ENCODE assay signal across 8 cellular contexts in the genomic region with DNA sequence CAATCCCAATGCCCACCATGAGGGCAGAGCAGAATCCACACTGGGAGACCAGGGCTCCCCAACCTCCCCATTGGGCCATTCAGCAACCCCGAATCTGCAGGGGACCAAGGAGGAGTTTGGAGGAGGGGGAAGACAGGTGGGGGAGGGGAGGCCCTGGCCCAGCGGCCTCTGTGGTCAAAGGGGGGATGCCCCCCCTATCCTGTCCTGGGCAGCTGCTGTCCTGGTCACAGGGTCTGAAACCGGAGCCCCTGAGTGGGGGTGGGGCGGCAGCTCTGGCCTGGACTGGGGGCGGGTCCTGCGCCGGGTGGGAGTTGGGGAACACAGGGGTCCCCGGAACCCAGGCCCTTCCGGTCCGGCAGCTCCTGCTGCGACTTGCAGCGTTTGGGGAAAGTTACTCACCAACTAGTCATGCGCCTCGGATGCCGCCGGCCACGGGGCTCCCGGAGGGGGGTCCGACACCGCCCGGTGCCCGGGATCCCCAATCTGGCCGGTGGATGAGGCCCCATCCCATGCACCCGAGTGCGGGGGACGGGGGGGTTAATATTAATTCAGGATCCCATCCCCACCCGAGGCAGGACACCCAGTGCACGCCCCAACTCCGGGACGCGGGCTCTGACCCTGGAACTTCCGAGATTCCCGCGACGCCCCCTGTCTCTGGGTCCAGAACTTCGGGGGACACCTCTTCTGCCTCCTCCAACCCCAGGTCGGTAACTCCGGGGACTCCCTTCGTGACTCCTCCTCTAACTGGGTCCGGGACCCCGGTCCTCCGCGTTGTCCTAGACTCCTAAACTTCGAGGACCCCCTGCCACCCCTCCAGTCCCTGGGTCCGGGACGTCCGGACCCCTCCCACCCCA. TPM values are rescaled to one million over a fixed set of nuclear protein-coding genes. Genes with fewer than 3 reads are reported as not detected.
DNase-seq lines count a peak whose midpoint lies in the region; FAIRE-seq and TF ChIP-seq lines count a peak whose summit lies in the region.

No MANE protein-coding gene starts in this region.

- H3K36me3 ChIP-seq in HUES64 (ENCODE audit: insufficient read depth, low read length) (peaks cover 9% of the 10 kb centered on the region), astrocyte (ENCODE audit: insufficient read depth, low read length) (peaks cover 3% of the 10 kb centered on the region), rectal smooth muscle tissue (ENCODE audit: control insufficient read depth, insufficient read depth, low read length) (no peaks in the 10 kb centered on the region)

- H3K4me3 ChIP-seq in HUES64 (ENCODE audit: low read length) (peak overlapping the region; percentile 74), astrocyte (ENCODE audit: insufficient read depth, low read depth, low read length) (peak overlapping the region; percentile 90), iPS-11a (ENCODE audit: low read depth, low read length) (peak overlapping the region; percentile 58), rectal smooth muscle tissue (ENCODE audit: low read length) (peak overlapping the region; percentile 75)

- peaks cover 31% of the 10 kb centered on the region for H4K20me1 ChIP-seq in astrocyte (ENCODE audit: insufficient read depth, low read length)

- H2AFZ ChIP-seq in astrocyte (ENCODE audit: low read depth, low read length): peak overlapping the region; percentile 77

- peaks cover 17% of the 10 kb centered on the region for H3K27me3 Mint-ChIP-seq in astrocyte (ENCODE audit: low read depth, unreplicated experiment)

- under 1% methylated on average over 47 of the region's 47 CpGs for WGBS in HUES64

- H3K4me1 Mint-ChIP-seq in astrocyte (ENCODE audit: low read depth, unreplicated experiment): peaks cover 6% of the 10 kb centered on the region

- no peaks in the 10 kb centered on the region for H3K9me3 Mint-ChIP-seq in astrocyte (ENCODE audit: unreplicated experiment)

- H3K27ac ChIP-seq in HUES64 (ENCODE audit: low read depth, low read length): peak overlapping the region; percentile 34
- peak overlapping the region; percentile 71 for H3K27ac ChIP-seq in astrocyte (ENCODE audit: low read depth, low read length)
- no peak overlapping the region for H3K27ac ChIP-seq in rectal smooth muscle tissue (ENCODE audit: low read depth, low read length)

- H3K4me3 Mint-ChIP-seq in astrocyte (ENCODE audit: unreplicated experiment): peak overlapping the region; percentile 90

- H3K27me3 ChIP-seq in HUES64 (ENCODE audit: insufficient read depth, low read length) (peaks cover 3% of the 10 kb centered on the region; the same call in 1 of the 2 replicates), astrocyte (ENCODE audit: insufficient read depth, low read length) (no peaks in the 10 kb centered on the region), rectal smooth muscle tissue (ENCODE audit: control insufficient read depth, insufficient read depth, low read length) (no peaks in the 10 kb centered on the region)

- peaks cover 14% of the 10 kb centered on the region; the same call in 1 of the 2 replicates for H3K4me1 ChIP-seq in HUES64 (ENCODE audit: insufficient read depth, low read length)
- H3K4me1 ChIP-seq in astrocyte (ENCODE audit: insufficient read depth, low read length): peaks cover 12% of the 10 kb centered on the region
- H3K4me1 ChIP-seq in rectal smooth muscle tissue (ENCODE audit: control insufficient read depth, insufficient read depth, low read length): no peaks in the 10 kb centered on the region

- H3K79me2 ChIP-seq in astrocyte (ENCODE audit: insufficient read depth, low read length): peaks cover 21% of the 10 kb centered on the region

- peak overlapping the region; percentile 99 for H3K4me2 ChIP-seq in astrocyte (ENCODE audit: low read length)

- H3K9me3 ChIP-seq in HUES64 (ENCODE audit: insufficient read depth, low read depth, low read length): no peaks in the 10 kb centered on the region
- H3K9me3 ChIP-seq in astrocyte (ENCODE audit: insufficient read depth, low read depth, low read length): no peaks in the 10 kb centered on the region

- TF ChIP-seq CTCF in astrocyte (IDR thresholded peaks at IDR 0.05; ENCODE audit: insufficient read depth, low read depth, low read length): no peak

- H3K9ac ChIP-seq in HUES64 (ENCODE audit: low read depth, low read length): peak overlapping the region; percentile 81
- H3K9ac ChIP-seq in astrocyte (ENCODE audit: low read length): peak overlapping the region; percentile 93
- no peak overlapping the region for H3K9ac ChIP-seq in rectal smooth muscle tissue (ENCODE audit: low read length)

- no peak for FAIRE-seq in astrocyte (lab: Jason Lieb, UNC)

- H3K27ac Mint-ChIP-seq in astrocyte (ENCODE audit: unreplicated experiment): peak overlapping the region; percentile 75

- H3K36me3 Mint-ChIP-seq in astrocyte (ENCODE audit: low read depth, unreplicated experiment): peaks cover 8% of the 10 kb centered on the region

- DNase-seq in AG20443 (ENCODE audit: low spot score): peak; percentile 80
- peak; percentile 26 for DNase-seq in astrocyte (ENCODE audit: low read depth)
- DNase-seq in NK-92 (lab: John Stamatoyannopoulos, UW; ENCODE audit: unreplicated experiment): no peak
- no peak for DNase-seq in UCSD-AML1 (lab: John Stamatoyannopoulos, UW; ENCODE audit: unreplicated experiment)
- no peak for DNase-seq in SW480 (ENCODE audit: low spot score)

RNA-seq across cellular contexts. Expression of a gene that starts 0.9 kb away (rescaled TPM):
- polyA plus RNA-seq in HUES64 (2013, experiment 1 of 2): 36.6 TPM
- 41.9 TPM for polyA plus RNA-seq in HUES64 (2013, experiment 2 of 2)
- total RNA-seq in astrocyte: 41.9 and 42.2 TPM in 2 replicates

RNA-seq across cellular contexts. Expression of a gene that starts 20.6 kb away (rescaled TPM):
- 30.0 TPM for polyA plus RNA-seq in HUES64 (2013, experiment 1 of 2)
- 27.1 TPM for polyA plus RNA-seq in HUES64 (2013, experiment 2 of 2)
- total RNA-seq in astrocyte: 61.2 and 68.3 TPM in 2 replicates

RNA-seq across cellular contexts. Expression of a gene that starts 21.0 kb away (rescaled TPM):
- 127 TPM for polyA plus RNA-seq in HUES64 (2013, experiment 1 of 2)
- 123 TPM for polyA plus RNA-seq in HUES64 (2013, experiment 2 of 2)
- 265 and 298 TPM in 2 replicates for total RNA-seq in astrocyte

RNA-seq across cellular contexts. Expression of a gene that starts 44.2 kb away (rescaled TPM):
- polyA plus RNA-seq in HUES64 (2013, experiment 1 of 2): 9.6 TPM
- polyA plus RNA-seq in HUES64 (2013, experiment 2 of 2): 12.6 TPM
- 4.9 and 6.8 TPM in 2 replicates for total RNA-seq in astrocyte

Comparison
In these comparisons a context has a peak if more than half of its experiments do, and no peak if none do; other contexts are left out.
1. DNase-seq: peak in AG20443 (single experiment) and astrocyte (single experiment); none in NK-92 (single experiment), UCSD-AML1 (single experiment) and SW480 (single experiment).
2. Peak in every context shown above with its lines, with median percentiles within 50 percentile points of each other: H3K4me3 ChIP-seq.